In the genomic region with DNA sequence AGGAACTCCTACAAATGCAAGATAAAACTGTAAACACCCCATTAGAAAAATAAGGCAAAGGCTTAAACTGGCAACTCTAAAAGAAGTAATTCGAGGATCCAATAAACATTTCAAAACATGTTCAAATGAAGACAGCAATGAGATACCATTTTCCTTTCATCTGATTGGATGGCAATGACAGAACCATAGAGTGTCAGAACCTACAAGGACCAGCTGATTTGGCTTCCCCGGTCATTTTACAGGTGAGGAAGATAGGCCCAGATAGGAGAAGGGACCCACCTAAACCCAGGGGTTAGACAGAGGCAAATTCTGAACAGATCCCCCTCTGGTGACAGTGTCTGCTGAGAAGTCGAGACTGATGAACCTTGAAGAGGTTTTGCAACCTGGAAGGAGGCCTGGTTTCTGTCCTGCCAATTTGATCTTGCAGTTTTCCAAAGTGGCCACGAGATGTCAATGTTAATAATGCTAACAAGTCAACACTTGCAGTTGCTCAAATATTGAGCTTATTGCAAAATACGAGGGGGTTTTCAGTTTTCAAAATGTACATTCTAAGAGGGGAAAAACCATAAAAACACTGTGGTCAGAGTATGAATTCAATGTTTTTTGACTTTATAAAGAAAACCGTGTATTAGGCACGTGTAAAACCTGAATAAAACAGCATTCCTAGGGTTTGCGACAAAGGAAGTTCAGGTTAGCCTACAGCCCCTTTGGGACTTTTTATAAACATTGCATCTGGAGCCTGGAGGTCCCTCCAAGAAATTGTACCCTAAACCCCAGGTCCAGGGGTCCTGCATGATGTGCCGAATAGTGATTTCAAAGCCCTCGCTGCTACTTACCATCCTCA, we compare ENCODE assay signal across 8 cellular contexts. TPM values are rescaled to one million over a fixed set of nuclear protein-coding genes. Genes with fewer than 3 reads are reported as not detected.
DNase-seq lines count a peak whose midpoint lies in the region; ATAC-seq, FAIRE-seq and TF ChIP-seq lines count a peak whose summit lies in the region.

No MANE protein-coding gene starts in this region.

- DNase-seq in D721Med (ENCODE audit: insufficient read length, low spot score) (no peak), HCT116 (ENCODE audit: low read depth, low spot score) (peak; percentile 45), OCI-M2 (lab: John Stamatoyannopoulos, UW; ENCODE audit: unreplicated experiment) (peak; percentile 8), H1 (ENCODE audit: low read depth in 1 of 2, low spot score in 2 of 2) (no peak), mesendoderm (peak; percentile 56), H54 (ENCODE audit: insufficient read length, low spot score) (no peak), activated T-cell treated with anti-CD3 and anti-CD28 coated beads for 4 hours (no peak), neuronal stem cell (ENCODE audit: low spot score) (no peak)

- H2BK120ac ChIP-seq in H1 (replicated peaks; ENCODE audit: low read depth, low read length) = no peak overlapping the region
- H2BK120ac ChIP-seq in mesendoderm (ENCODE audit: low read depth, low read length) = no peak overlapping the region
- H2BK120ac ChIP-seq in neuronal stem cell (ENCODE audit: low read depth, low read length) = no peak overlapping the region

- H3K9me3 ChIP-seq in HCT116 (ENCODE audit: control insufficient read depth in 1 of 2, insufficient read depth in 1 of 2, low read depth in 1 of 2, low read length in 2 of 2) = no peaks in the 10 kb centered on the region
- no peaks in the 10 kb centered on the region for H3K9me3 ChIP-seq in H1 (ENCODE audit: insufficient read depth in 2 of 2, low read depth in 1 of 2, low read length in 1 of 2)
- H3K9me3 ChIP-seq in neuronal stem cell (replicated peaks in 1 of 2; ENCODE audit: control insufficient read depth in 2 of 2, insufficient read depth in 1 of 2, low read depth in 1 of 2, low read length in 2 of 2) = no peaks in the 10 kb centered on the region

- no peak for TF ChIP-seq POLR2A in HCT116 (IDR thresholded peaks at IDR 0.05; ENCODE audit: borderline replicate concordance, extremely low read depth, insufficient read depth, insufficient read length)
- no peak for TF ChIP-seq POLR2A in H1 (IDR thresholded peaks at IDR 0.05; ENCODE audit: control extremely low read depth in 1 of 2, low read depth in 2 of 2, low read length in 2 of 2)
- no peak for TF ChIP-seq POLR2A in H54 (IDR thresholded peaks at IDR 0.05; ENCODE audit: low read depth, low read length)

- TF ChIP-seq EP300 in H1 (IDR thresholded peaks at IDR 0.05; ENCODE audit: borderline replicate concordance in 1 of 2, low read depth in 2 of 2, low read length in 2 of 2) = no peak

- H3K23ac ChIP-seq in H1 (ENCODE audit: insufficient read length) = no peak overlapping the region
- H3K23ac ChIP-seq in mesendoderm (ENCODE audit: low read length) = no peak overlapping the region
- H3K23ac ChIP-seq in neuronal stem cell (ENCODE audit: low read depth, low read length, poor library complexity) = no peak overlapping the region

- H4K20me1 ChIP-seq in HCT116 (ENCODE audit: insufficient read depth) (no peaks in the 10 kb centered on the region), H1 (replicated peaks in 1 of 2; ENCODE audit: control insufficient read depth in 1 of 2, insufficient read depth in 2 of 2, low read length in 2 of 2) (no peaks in the 10 kb centered on the region)

- no peak overlapping the region for H2BK5ac ChIP-seq in H1 (ENCODE audit: low read depth, low read length)
- no peak overlapping the region for H2BK5ac ChIP-seq in mesendoderm (ENCODE audit: low read length)
- no peak overlapping the region for H2BK5ac ChIP-seq in neuronal stem cell (ENCODE audit: low read length)

- no peaks in the 10 kb centered on the region for H3K23me2 ChIP-seq in H1 (ENCODE audit: low read depth, low read length)

- no peak overlapping the region for H4K8ac ChIP-seq in H1 (ENCODE audit: extremely low read depth, insufficient read depth, low read length)
- H4K8ac ChIP-seq in mesendoderm (ENCODE audit: low read depth, low read length) = no peak overlapping the region
- no peak overlapping the region for H4K8ac ChIP-seq in neuronal stem cell (ENCODE audit: low read depth, low read length)

- H2AFZ ChIP-seq in HCT116 (ENCODE audit: low read depth, low read length, poor library complexity, severe bottlenecking) (peak overlapping the region; percentile 81), H1 (ENCODE audit: low read length) (0 out of 2 replicates have a peak overlapping the region, but pooled peaks have one; percentile 35), neuronal stem cell (ENCODE audit: low read length) (no peak overlapping the region)

- H2AK5ac ChIP-seq in H1 (ENCODE audit: low read depth, low read length) = no peak overlapping the region
- H2AK5ac ChIP-seq in mesendoderm (ENCODE audit: low read length) = no peak overlapping the region
- H2AK5ac ChIP-seq in neuronal stem cell (ENCODE audit: low read depth, low read length) = no peak overlapping the region

- H3K27ac ChIP-seq in HCT116 (ENCODE audit: low read depth, low read length) = no peak overlapping the region
- H3K27ac ChIP-seq in H1 (ENCODE audit: low read depth, low read length) = no peak overlapping the region
- no peak overlapping the region for H3K27ac ChIP-seq in mesendoderm (ENCODE audit: low read depth, low read length)
- no peak overlapping the region for H3K27ac ChIP-seq in neuronal stem cell (replicated peaks; ENCODE audit: low read length)

- H3K4me2 ChIP-seq in HCT116 (ENCODE audit: low read length) = 0 out of 2 replicates have a peak overlapping the region, but pooled peaks have one; percentile 21
- H3K4me2 ChIP-seq in H1 (ENCODE audit: insufficient read depth in 1 of 2, low read depth in 2 of 2, low read length in 2 of 2) = no peak overlapping the region
- no peak overlapping the region for H3K4me2 ChIP-seq in mesendoderm (ENCODE audit: low read length)
- no peak overlapping the region for H3K4me2 ChIP-seq in neuronal stem cell (ENCODE audit: insufficient read depth, low read length, poor library complexity, severe bottlenecking)

- no peak overlapping the region for H2BK20ac ChIP-seq in H1 (ENCODE audit: low read length)

- no peaks in the 10 kb centered on the region for H3K9me2 ChIP-seq in HCT116 (ENCODE audit: insufficient read depth)

- peak; percentile 82 for ATAC-seq in HCT116

- H3K27me3 ChIP-seq in HCT116 (ENCODE audit: insufficient read depth, low read length) (no peaks in the 10 kb centered on the region), H1 (replicated peaks in 1 of 4; ENCODE audit: control insufficient read depth in 3 of 4, extremely low read depth in 1 of 4, insufficient read depth in 3 of 4, low read length in 3 of 4) (no peaks in the 10 kb centered on the region), mesendoderm (ENCODE audit: insufficient read depth, low read length, poor library complexity) (no peaks in the 10 kb centered on the region), neuronal stem cell (ENCODE audit: control insufficient read depth in 3 of 3, insufficient read depth in 3 of 3, low read depth in 1 of 3, low read length in 3 of 3) (no peaks in the 10 kb centered on the region)

- no peaks in the 10 kb centered on the region for H3K79me1 ChIP-seq in H1 (ENCODE audit: low read depth, low read length)
- no peaks in the 10 kb centered on the region for H3K79me1 ChIP-seq in mesendoderm (ENCODE audit: low read length)
- no peaks in the 10 kb centered on the region for H3K79me1 ChIP-seq in neuronal stem cell (ENCODE audit: low read depth, low read length)

- RAD21 ChIA-PET in HCT116 (lab: Charles Lee; ENCODE audit: low non-redundant PET in 1 of 2, low total read pairs in 2 of 2, uncharacterized antibody in 2 of 2, unreplicated experiment in 2 of 2) = interaction anchor here (1.8 to 2.2 kb wide), 2 partner anchors 110 kb away, joined by 15 to 20 read pairs; no protein-coding TSS in a partner anchor

- TF ChIP-seq CTCF in D721Med (IDR thresholded peaks at IDR 0.05; ENCODE audit: insufficient read depth, missing control alignments) (peak; percentile 55), HCT116 (IDR thresholded peaks at IDR 0.05 in 2 of 3, conservative IDR thresholded peaks at IDR 0.05 in 1 of 3; ENCODE audit: borderline replicate concordance in 1 of 3, insufficient read depth in 1 of 3, low read depth in 2 of 3, low read length in 2 of 3) (peak; percentile 48 to 71 (median 66)), H1 (IDR thresholded peaks at IDR 0.05; ENCODE audit: control extremely low read depth in 1 of 3, insufficient read depth in 1 of 3, low read depth in 1 of 3, low read length in 3 of 3) (peak in 2 of 3 experiments; percentile 47 to 48; a peak in 2 of 4 replicates)

- H2BK15ac ChIP-seq in H1 (ENCODE audit: low read length) (no peak overlapping the region), mesendoderm (replicated peaks; ENCODE audit: low read depth) (no peak overlapping the region), neuronal stem cell (ENCODE audit: low read length) (no peak overlapping the region)

- TF ChIP-seq RAD21 in HCT116 (IDR thresholded peaks at IDR 0.05; ENCODE audit: low read depth) (peak; percentile 61), H1 (IDR thresholded peaks at IDR 0.05 in 1 of 2, conservative IDR thresholded peaks at IDR 0.05 in 1 of 2; ENCODE audit: low read depth in 2 of 2, low read length in 2 of 2) (peak; percentile 54 to 65)

- CTCF ChIA-PET in HCT116 (lab: Charles Lee) (interaction anchor here (0.7 to 5.6 kb wide), 19 partner anchors 8 to 244 kb away, joined by 3 to 119 read pairs (median 6); no protein-coding TSS in a partner anchor), H1 (lab: Charles Lee; ENCODE audit: partially characterized antibody) (interaction anchor here (0.7 to 11.9 kb wide), 31 partner anchors 9 to 246 kb away, joined by 3 to 162 read pairs (median 4); no protein-coding TSS in a partner anchor)

- H3K18ac ChIP-seq in H1 (ENCODE audit: extremely low read depth, low read length) = no peak overlapping the region
- no peak overlapping the region for H3K18ac ChIP-seq in mesendoderm (ENCODE audit: low read length)
- H3K18ac ChIP-seq in neuronal stem cell (ENCODE audit: low read length) = no peak overlapping the region

- H3K36me3 ChIP-seq in HCT116 (ENCODE audit: control insufficient read depth in 1 of 2, insufficient read depth in 2 of 2, low read length in 2 of 2) = no peaks in the 10 kb centered on the region
- no peaks in the 10 kb centered on the region for H3K36me3 ChIP-seq in H1 (ENCODE audit: control insufficient read depth in 2 of 4, insufficient read depth in 4 of 4, low read length in 3 of 4)
- no peaks in the 10 kb centered on the region for H3K36me3 ChIP-seq in mesendoderm (ENCODE audit: control insufficient read depth, insufficient read depth, low read length)
- H3K36me3 ChIP-seq in neuronal stem cell (replicated peaks in 1 of 2; ENCODE audit: control insufficient read depth in 2 of 2, insufficient read depth in 2 of 2, low read length in 2 of 2) = peaks cover 0 to 2% of the 10 kb centered on the region in 2 donors

- H3K79me2 ChIP-seq in HCT116 (ENCODE audit: insufficient read depth, low read length) = no peaks in the 10 kb centered on the region
- H3K79me2 ChIP-seq in H1 (ENCODE audit: control insufficient read depth in 1 of 2, insufficient read depth in 2 of 2, low read length in 2 of 2) = no peaks in the 10 kb centered on the region
- H3K79me2 ChIP-seq in mesendoderm (ENCODE audit: control insufficient read depth, insufficient read depth, low read length) = no peaks in the 10 kb centered on the region

- H3K56ac ChIP-seq in H1 (replicated peaks; ENCODE audit: insufficient read length, low read depth, low read length) (no peak overlapping the region), mesendoderm (ENCODE audit: low read length) (no peak overlapping the region)

- POLR2A ChIA-PET in HCT116 (lab: Charles Lee) (interaction anchor here (1.0 kb wide), 1 partner anchor 8 kb away, joined by 4 read pairs; no protein-coding TSS in a partner anchor), H1 (lab: Charles Lee; ENCODE audit: partially characterized antibody) (no interaction called here)

- FAIRE-seq in D721Med (lab: Jason Lieb, UNC) (no peak), H1 (lab: Jason Lieb, UNC) (peak; percentile 36), H54 (lab: Jason Lieb, UNC) (no peak)

- H3K9ac ChIP-seq in HCT116 (ENCODE audit: low read length) (no peak overlapping the region), H1 (replicated peaks in 1 of 4; ENCODE audit: extremely low read depth in 1 of 4, low read depth in 3 of 4, low read length in 3 of 4) (no peak overlapping the region), mesendoderm (ENCODE audit: low read length) (no peak overlapping the region), neuronal stem cell (ENCODE audit: low read depth, low read length, poor library complexity) (no peak overlapping the region)

- H3K4ac ChIP-seq in H1 (replicated peaks; ENCODE audit: insufficient read length, low read depth, low read length) (no peak overlapping the region), mesendoderm (ENCODE audit: low read depth, low read length) (no peak overlapping the region), neuronal stem cell (ENCODE audit: low read length) (no peak overlapping the region)

- H3K4me1 ChIP-seq in HCT116 (ENCODE audit: control insufficient read depth in 1 of 2, insufficient read depth in 2 of 2, low read length in 2 of 2) (no peaks in the 10 kb centered on the region), H1 (replicated peaks in 1 of 4; ENCODE audit: control insufficient read depth in 3 of 4, insufficient read depth in 4 of 4, low read length in 3 of 4) (no peaks in the 10 kb centered on the region), mesendoderm (ENCODE audit: control insufficient read depth, low read depth, low read length) (no peaks in the 10 kb centered on the region), neuronal stem cell (ENCODE audit: control insufficient read depth in 2 of 2, insufficient read depth in 1 of 2, low read depth in 1 of 2, low read length in 2 of 2) (no peaks in the 10 kb centered on the region)

- intact Hi-C loops in HCT116 (cut with micrococcal nuclease) = loop anchor here (1.0 to 2.0 kb wide), 2 partner anchors 101 to 111 kb away; no protein-coding TSS in a partner anchor

- BruUV-seq in HCT116 (replicated peaks; lab: Mats Ljungman, UMichigan) = no TSS peak

- 72% methylated on average over 10 of the region's 10 CpGs; no CpG with 5 or more reads in 1 of the 2 experiments for WGBS in H1 (ENCODE audit: extremely low coverage in 1 of 2, insufficient coverage in 1 of 2, insufficient read length in 1 of 2, insufficient replicate concordance in 2 of 2, low coverage in 1 of 2, low lambda C conversion rate in 2 of 2, missing lambda C conversion rate in 1 of 2), 2 experiments
- no CpG with 5 or more reads among the region's 10 CpGs for WGBS in mesendoderm (ENCODE audit: extremely low coverage, insufficient coverage, low lambda C conversion rate)
- WGBS in neuronal stem cell (ENCODE audit: extremely low coverage in 2 of 2, insufficient read length in 2 of 2, insufficient replicate concordance in 1 of 2), 2 donors = no CpG with 5 or more reads among the region's 10 CpGs

- H3K14ac ChIP-seq in H1 (ENCODE audit: insufficient read length) (no peak overlapping the region), neuronal stem cell (ENCODE audit: low read length) (no peak overlapping the region)

- H4K5ac ChIP-seq in H1 (ENCODE audit: insufficient read length, low read depth, low read length) = no peak overlapping the region
- no peak overlapping the region for H4K5ac ChIP-seq in mesendoderm (ENCODE audit: low read length)

- no peak overlapping the region for H3K4me3 ChIP-seq in HCT116 (replicated peaks in 1 of 2; ENCODE audit: low read depth in 1 of 2, low read length in 2 of 2)
- H3K4me3 ChIP-seq in H1 (ENCODE audit: extremely low read depth in 1 of 4, insufficient read depth in 2 of 4, low read depth in 3 of 4, low read length in 4 of 4) = no peak overlapping the region
- H3K4me3 ChIP-seq in mesendoderm (ENCODE audit: low read length) = no peak overlapping the region
- H3K4me3 ChIP-seq in neuronal stem cell (ENCODE audit: low read length in 2 of 2) = no peak overlapping the region

- H4K91ac ChIP-seq in H1 (replicated peaks; ENCODE audit: insufficient read length, low read length) = no peak overlapping the region
- no peak overlapping the region for H4K91ac ChIP-seq in neuronal stem cell (ENCODE audit: low read depth, low read length, poor library complexity)

- no peak overlapping the region for H2BK12ac ChIP-seq in H1 (ENCODE audit: low read depth, low read length)
- no peak overlapping the region for H2BK12ac ChIP-seq in neuronal stem cell (ENCODE audit: low read length)

RNA-seq across cellular contexts. Expression of a gene that starts 21.5 kb away (rescaled TPM):
- 0.15 TPM for total RNA-seq in HCT116 (2021; ENCODE audit: unreplicated experiment)
- 0.07 and 0.08 TPM in 2 replicates for polyA plus RNA-seq in HCT116 (2012)
- total RNA-seq in H1 (2021; fragmentation: NEBNext Ultra II Directional; extraction: Animal tissue kit (Norgen Biotek cat#: 25700)) = not detected in 2 replicates
- polyA plus RNA-seq in H1 (2011; rRNA removed) = 0.05 TPM in 1 of 2 replicates, not detected in the other
- polyA plus RNA-seq in H1 (2011; cell fraction: cytosol; rRNA removed) = not detected
- polyA plus RNA-seq in H1 (2011; cell fraction: nucleus; rRNA removed) = 0.14 TPM
- polyA plus RNA-seq in H1 (2012, experiment 1 of 2) = not detected in 4 replicates
- polyA plus RNA-seq in H1 (2012, experiment 2 of 2) = 0.10 TPM
- not detected for polyA plus RNA-seq in H1 (2013, experiment 1 of 2)
- 0.02 TPM for polyA plus RNA-seq in H1 (2013, experiment 2 of 2)
- 0.09 and 0.34 TPM in 2 replicates for polyA minus RNA-seq in H1 (2011; rRNA and poly(A)+ RNA removed)
- polyA minus RNA-seq in H1 (2011; cell fraction: cytosol; rRNA and poly(A)+ RNA removed) = not detected
- not detected for polyA minus RNA-seq in H1 (2011; cell fraction: nucleus; rRNA and poly(A)+ RNA removed)
- polyA plus RNA-seq in mesendoderm (2013, experiment 1 of 2) = 0.06 TPM
- 0.07 TPM for polyA plus RNA-seq in mesendoderm (2013, experiment 2 of 2)
- polyA plus RNA-seq in neuronal stem cell (2013, experiment 1 of 2) = not detected
- not detected for polyA plus RNA-seq in neuronal stem cell (2013, experiment 2 of 2)

RNA-seq across cellular contexts. Expression of a gene that starts 41.1 kb away (rescaled TPM):
- total RNA-seq in HCT116 (2021; ENCODE audit: unreplicated experiment) = 0.81 TPM
- polyA plus RNA-seq in HCT116 (2012) = 0.01 and 0.02 TPM in 2 replicates
- total RNA-seq in H1 (2021; fragmentation: NEBNext Ultra II Directional; extraction: Animal tissue kit (Norgen Biotek cat#: 25700)) = 0.09 and 0.46 TPM in 2 replicates
- 0.03 and 0.16 TPM in 2 replicates for polyA plus RNA-seq in H1 (2011; rRNA removed)
- polyA plus RNA-seq in H1 (2011; cell fraction: cytosol; rRNA removed) = 0.14 TPM
- 0.57 TPM for polyA plus RNA-seq in H1 (2011; cell fraction: nucleus; rRNA removed)
- polyA plus RNA-seq in H1 (2012, experiment 1 of 2) = 0.03 to 0.28 TPM (median 0.20 TPM) in 4 replicates
- 0.03 TPM for polyA plus RNA-seq in H1 (2012, experiment 2 of 2)
- polyA plus RNA-seq in H1 (2013, experiment 1 of 2) = 0.02 TPM
- polyA plus RNA-seq in H1 (2013, experiment 2 of 2) = not detected
- 0.41 TPM in 1 of 2 replicates, not detected in the other for polyA minus RNA-seq in H1 (2011; rRNA and poly(A)+ RNA removed)
- not detected for polyA minus RNA-seq in H1 (2011; cell fraction: cytosol; rRNA and poly(A)+ RNA removed)
- 0.20 TPM for polyA minus RNA-seq in H1 (2011; cell fraction: nucleus; rRNA and poly(A)+ RNA removed)
- 0.04 TPM for polyA plus RNA-seq in mesendoderm (2013, experiment 1 of 2)
- polyA plus RNA-seq in mesendoderm (2013, experiment 2 of 2) = 0.11 TPM
- polyA plus RNA-seq in neuronal stem cell (2013, experiment 1 of 2) = 0.03 TPM
- polyA plus RNA-seq in neuronal stem cell (2013, experiment 2 of 2) = 0.01 TPM

Comparison
In these comparisons a context has a peak if more than half of its experiments do, and no peak if none do; other contexts are left out.
1. DNase-seq: peak in HCT116 (single experiment), OCI-M2 (single experiment) and mesendoderm (single experiment); none in D721Med (single experiment), H1 (0 of 2), H54 (single experiment), activated T-cell treated with anti-CD3 and anti-CD28 coated beads for 4 hours (single experiment) and neuronal stem cell (single experiment).
2. Peak in every context shown above with its lines, with median percentiles within 50 percentile points of each other: CTCF ChIP-seq.